Comparison of ENCODE assay signal across 8 cellular contexts in genomic region chr5:133052317-133053175, GRCh38. TPM values are rescaled to one million over a fixed set of nuclear protein-coding genes. Genes with fewer than 3 reads are reported as not detected.
DNase-seq lines count a peak whose midpoint lies in the region; ATAC-seq and TF ChIP-seq lines count a peak whose summit lies in the region.

No MANE protein-coding gene starts in this region.

- H3K4me3 Mint-ChIP-seq in activated B cell treated with CpG ODN at 0.5 μM for 24 hours: peak overlapping the region; percentile 96

- peak overlapping the region; percentile 82 for H3K4me3 ChIP-seq in GM12865 (ENCODE audit: low read depth, low read length)

- H3K27ac Mint-ChIP-seq in activated B cell treated with CpG ODN at 0.5 μM for 24 hours: peak overlapping the region; percentile 99

- no peak for TF ChIP-seq CTCF in GM12865 (IDR thresholded peaks at IDR 0.05; ENCODE audit: insufficient read depth, low read depth, low read length, missing control alignments)
- no peak for TF ChIP-seq CTCF in activated B cell treated with CpG ODN at 0.5 μM for 24 hours (IDR thresholded peaks at IDR 0.05)

- no peaks in the 10 kb centered on the region for H3K9me3 Mint-ChIP-seq in activated B cell treated with CpG ODN at 0.5 μM for 24 hours

- H3K4me1 Mint-ChIP-seq in activated B cell treated with CpG ODN at 0.5 μM for 24 hours: peaks cover 67% of the 10 kb centered on the region

- DNase-seq in GM12865 (ENCODE audit: low read depth) (peak; percentile 80), GOT3 (lab: John Stamatoyannopoulos, UW) (peak; percentile 40), LoVo (ENCODE audit: low spot score) (peak; percentile 71), activated B cell treated with CpG ODN at 0.5 μM for 24 hours (peak; percentile 57), cerebellum (ENCODE audit: low spot score) (peak; percentile 31), DMS153 (lab: John Stamatoyannopoulos, UW) (no peak)
- DNase-seq in stimulated activated CD4-positive, alpha-beta T cell treated with anti-CD3 and anti-CD28 coated beads, Interleukin-1b, Interleukin-23, amount 100 ng/mL, for 48 hours: peak; percentile 73

- no peak for ATAC-seq in activated B cell treated with CpG ODN at 0.5 μM for 24 hours (ENCODE audit: low read depth)

- H3K36me3 Mint-ChIP-seq in activated B cell treated with CpG ODN at 0.5 μM for 24 hours (ENCODE audit: low read depth): peaks cover 22% of the 10 kb centered on the region

- CTCF ChIA-PET in activated B cell treated with CpG ODN at 0.5 μM for 24 hours (lab: Charles Lee): interaction anchor here (1.0 to 1.1 kb wide), 2 partner anchors 20 to 52 kb away, joined by 3 read pairs; no protein-coding TSS in a partner anchor

- POLR2A ChIA-PET in activated B cell treated with CpG ODN at 0.5 μM for 24 hours (lab: Charles Lee): interaction anchor here (0.6 to 4.0 kb wide), 26 partner anchors 8 to 1676 kb away, joined by 3 to 132 read pairs (median 4); partner anchors contain the start of genes AFF4, KIF3A, PPP2CA and SKP1

- H3K27me3 ChIP-seq in layer of hippocampus (ENCODE audit: control insufficient read depth, insufficient read depth, low read length): no peaks in the 10 kb centered on the region

- no peaks in the 10 kb centered on the region for H3K27me3 Mint-ChIP-seq in activated B cell treated with CpG ODN at 0.5 μM for 24 hours

- H3K27ac ChIP-seq in layer of hippocampus (ENCODE audit: low read depth, low read length): peak overlapping the region; percentile 100

- intact Hi-C loops in activated B cell treated with CpG ODN at 0.5 μM for 24 hours (cut with micrococcal nuclease): loop anchor here (2.0 to 10.0 kb wide), 5 partner anchors 50 to 1258 kb away; partner anchors contain the start of genes C5orf15 and FNIP1

RNA-seq across cellular contexts. Expression of gene HSPA4, which starts 0.7 kb away (rescaled TPM):
- total RNA-seq in activated B cell treated with CpG ODN at 0.5 μM for 24 hours (152 and 162 TPM in 2 replicates), cerebellum (86.4 TPM)

RNA-seq across cellular contexts. Expression of gene ZCCHC10, which starts 26.2 kb away (rescaled TPM):
- total RNA-seq in activated B cell treated with CpG ODN at 0.5 μM for 24 hours: 31.4 and 32.6 TPM in 2 replicates
- total RNA-seq in cerebellum: 15.3 TPM
